ENCODE assay signal across 9 cellular contexts in the genomic region with DNA sequence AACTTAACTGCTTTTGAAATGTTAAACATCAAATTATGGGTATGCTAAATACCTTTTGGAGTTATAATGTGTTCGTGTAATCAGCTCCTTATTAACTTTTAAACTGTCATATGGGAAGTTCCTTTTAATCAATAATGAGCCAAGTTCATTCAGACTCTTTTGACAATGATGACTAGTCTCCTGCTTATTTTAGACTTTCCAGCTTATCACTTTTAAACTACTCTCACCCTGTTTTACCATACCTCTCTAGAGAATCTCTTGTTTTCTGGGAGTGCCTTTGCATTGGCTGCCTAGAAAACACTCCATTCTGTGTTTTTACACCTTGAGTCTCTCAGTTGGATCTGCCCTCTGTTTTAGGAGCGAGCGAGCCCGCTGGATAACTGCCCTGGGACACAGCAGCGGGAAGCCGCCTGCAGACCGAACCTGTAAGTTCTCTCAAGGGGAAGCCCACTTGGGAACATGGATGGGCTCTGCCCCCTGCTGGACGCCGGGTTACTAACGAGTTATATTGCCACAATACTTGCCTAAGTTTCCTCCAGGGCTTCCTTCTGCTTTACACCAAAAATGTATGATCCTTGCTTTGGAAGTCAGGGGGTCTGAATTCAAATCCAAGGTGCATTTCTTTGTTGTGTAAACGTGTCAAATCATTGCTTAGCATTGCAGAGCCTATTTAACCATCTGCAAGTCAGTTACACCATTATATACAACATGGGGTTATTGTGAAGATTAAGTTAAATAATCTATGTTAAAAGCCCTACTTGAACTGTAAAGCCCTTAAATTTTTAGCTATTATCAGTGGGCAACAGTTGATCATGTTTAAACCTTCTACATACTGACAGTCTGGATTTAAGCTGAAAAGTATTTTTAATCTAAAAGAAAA.
DNase-seq lines count a peak whose midpoint lies in the region; ATAC-seq lines count a peak whose summit lies in the region.
"Had no signal": no experiment of that assay in that cellular context is flagged by ENCODE, and none has a peak within 500 bp of the region (broad histone marks: within the 10 kb centered on the region; RNA-seq: fewer than 3 reads in every experiment).

No MANE protein-coding gene starts in this region.

- no peak overlapping the region for H3K18ac ChIP-seq in mesendoderm (ENCODE audit: low read length)

- no peak overlapping the region for H2BK5ac ChIP-seq in mesendoderm (ENCODE audit: low read length)

- H2BK15ac ChIP-seq in mesendoderm (replicated peaks; ENCODE audit: low read depth), result no peak overlapping the region

- no peak overlapping the region for H2AK5ac ChIP-seq in mesendoderm (ENCODE audit: low read length)

- CTCF ChIA-PET in activated CD8-positive, alpha-beta T cell treated with anti-CD3 and anti-CD28 coated beads, Interleukin-2, amount 10 ng/mL, durations not matched to agents 7 days and 5 days (lab: Charles Lee), result interaction anchor here (0.7 to 1.6 kb wide), 19 partner anchors 10 to 1229 kb away, joined by 3 to 13 read pairs (median 3); no protein-coding TSS in a partner anchor

- no peak overlapping the region for H3K27ac ChIP-seq in mesendoderm (ENCODE audit: low read depth, low read length)

- no peak overlapping the region for H3K4me3 Mint-ChIP-seq in activated CD8-positive, alpha-beta T cell treated with anti-CD3 and anti-CD28 coated beads, Interleukin-2, amount 10 ng/mL, durations not matched to agents 7 days and 5 days
- H3K4me3 Mint-ChIP-seq: dendritic cell treated with granulocyte-macrophage colony-stimulating factor and Interleukin-4, amounts not matched to agents 40 ng/mL and 50 ng/mL, for 4 days had no signal

- no peaks in the 10 kb centered on the region for H3K9me3 Mint-ChIP-seq in activated CD8-positive, alpha-beta T cell treated with anti-CD3 and anti-CD28 coated beads, Interleukin-2, amount 10 ng/mL, durations not matched to agents 7 days and 5 days (ENCODE audit: insufficient read depth)
- H3K9me3 Mint-ChIP-seq: dendritic cell treated with granulocyte-macrophage colony-stimulating factor and Interleukin-4, amounts not matched to agents 40 ng/mL and 50 ng/mL, for 4 days had no signal

- H3K4me1 Mint-ChIP-seq in activated CD8-positive, alpha-beta T cell treated with anti-CD3 and anti-CD28 coated beads, Interleukin-2, amount 10 ng/mL, durations not matched to agents 7 days and 5 days (ENCODE audit: low read depth), result no peaks in the 10 kb centered on the region

- no peaks in the 10 kb centered on the region for H3K79me2 ChIP-seq in mesendoderm (ENCODE audit: control insufficient read depth, insufficient read depth, low read length)

- in situ Hi-C loops in Caki2 (cut with HindIII; ENCODE audit: low pct_unique_long_range_greater_than_20kb, low sequenced_read_pairs), result no loop called here

- DNase-seq in Caki2 (ENCODE audit: low read depth), result peak; percentile 70
- DNase-seq in HK-2 (ENCODE audit: unreplicated experiment), result peak; percentile 78
- peak; percentile 95 for DNase-seq in NCI-H82 (lab: John Stamatoyannopoulos, UW)
- DNase-seq in activated CD8-positive, alpha-beta T cell treated with anti-CD3 and anti-CD28 coated beads, Interleukin-2, amount 10 ng/mL, durations not matched to agents 7 days and 5 days, result peak; percentile 76
- peak; percentile 95 for DNase-seq in mesendoderm
- DNase-seq in stimulated activated CD8-positive, alpha-beta memory T cell treated with anti-CD3 and anti-CD28 coated beads, Interleukin-15, amount 100 ng/mL, for 48 hours (ENCODE audit: low read depth in 2 of 2), result peak; percentile 43 to 52

- H3K56ac ChIP-seq in mesendoderm (ENCODE audit: low read length), result no peak overlapping the region

- H4K5ac ChIP-seq in mesendoderm (ENCODE audit: low read length), result no peak overlapping the region

- H4K8ac ChIP-seq in mesendoderm (ENCODE audit: low read depth, low read length), result no peak overlapping the region

- H3K36me3 ChIP-seq in endocrine pancreas (ENCODE audit: control insufficient read depth, insufficient read depth, low read length), result no peaks in the 10 kb centered on the region
- H3K36me3 ChIP-seq in mesendoderm (ENCODE audit: control insufficient read depth, insufficient read depth, low read length), result peaks cover 5% of the 10 kb centered on the region

- no peaks in the 10 kb centered on the region for H3K9me3 ChIP-seq in endocrine pancreas (ENCODE audit: control insufficient read depth, low read length)

- peak; percentile 99 for ATAC-seq in GM21360 (IDR thresholded peaks at IDR 0.05; ENCODE audit: unreplicated experiment)
- peak; percentile 77 for ATAC-seq in activated CD8-positive, alpha-beta T cell treated with anti-CD3 and anti-CD28 coated beads, Interleukin-2, amount 10 ng/mL, durations not matched to agents 7 days and 5 days

- no peak overlapping the region for H3K27ac Mint-ChIP-seq in activated CD8-positive, alpha-beta T cell treated with anti-CD3 and anti-CD28 coated beads, Interleukin-2, amount 10 ng/mL, durations not matched to agents 7 days and 5 days
- H3K27ac Mint-ChIP-seq: dendritic cell treated with granulocyte-macrophage colony-stimulating factor and Interleukin-4, amounts not matched to agents 40 ng/mL and 50 ng/mL, for 4 days had no signal

- no peak overlapping the region for H3K23ac ChIP-seq in mesendoderm (ENCODE audit: low read length)

- POLR2A ChIA-PET in activated CD8-positive, alpha-beta T cell treated with anti-CD3 and anti-CD28 coated beads, Interleukin-2, amount 10 ng/mL, durations not matched to agents 7 days and 5 days (lab: Charles Lee), result no interaction called here

- no peak overlapping the region for H3K4me2 ChIP-seq in mesendoderm (ENCODE audit: low read length)

- H3K79me1 ChIP-seq in mesendoderm (ENCODE audit: low read length), result no peaks in the 10 kb centered on the region

- H3K4ac ChIP-seq in mesendoderm (ENCODE audit: low read depth, low read length), result no peak overlapping the region

- no peak overlapping the region for H2BK120ac ChIP-seq in mesendoderm (ENCODE audit: low read depth, low read length)

- no peaks in the 10 kb centered on the region for H3K27me3 Mint-ChIP-seq in activated CD8-positive, alpha-beta T cell treated with anti-CD3 and anti-CD28 coated beads, Interleukin-2, amount 10 ng/mL, durations not matched to agents 7 days and 5 days (ENCODE audit: low read depth)
- H3K27me3 Mint-ChIP-seq: dendritic cell treated with granulocyte-macrophage colony-stimulating factor and Interleukin-4, amounts not matched to agents 40 ng/mL and 50 ng/mL, for 4 days had no signal

- peaks cover 5% of the 10 kb centered on the region for H3K4me1 ChIP-seq in endocrine pancreas (ENCODE audit: control insufficient read depth, insufficient read depth, low read length)
- no peaks in the 10 kb centered on the region for H3K4me1 ChIP-seq in mesendoderm (ENCODE audit: control insufficient read depth, low read depth, low read length)

- no CpG with 5 or more reads among the region's 11 CpGs for WGBS in mesendoderm (ENCODE audit: extremely low coverage, insufficient coverage, low lambda C conversion rate)

- H3K4me3 ChIP-seq in endocrine pancreas (ENCODE audit: control insufficient read depth, insufficient read depth, low read length) (peak overlapping the region; percentile 2), mesendoderm (ENCODE audit: low read length) (no peak overlapping the region)

- no peaks in the 10 kb centered on the region for H3K27me3 ChIP-seq in endocrine pancreas (ENCODE audit: control insufficient read depth, insufficient read depth, low read length)
- no peaks in the 10 kb centered on the region for H3K27me3 ChIP-seq in mesendoderm (ENCODE audit: insufficient read depth, low read length, poor library complexity)

- H3K36me3 Mint-ChIP-seq in activated CD8-positive, alpha-beta T cell treated with anti-CD3 and anti-CD28 coated beads, Interleukin-2, amount 10 ng/mL, durations not matched to agents 7 days and 5 days (ENCODE audit: low read depth), result peaks cover 29% of the 10 kb centered on the region

- H3K9ac ChIP-seq in endocrine pancreas (ENCODE audit: control insufficient read depth, insufficient read depth, low read length) (no peak overlapping the region), mesendoderm (ENCODE audit: low read length) (no peak overlapping the region)
